Comparison of ENCODE assay signal across 26 cellular contexts in genomic region chr2:137986268-137986667, GRCh38.
"Had no signal": no experiment of that assay in that cellular context is flagged by ENCODE, and none has a peak within 500 bp of the region (broad histone marks: within the 10 kb centered on the region; RNA-seq: fewer than 3 reads in every experiment).

No MANE protein-coding gene starts in this region.

- DNase-seq: colonic mucosa; cortex of kidney; dermis blood vessel endothelial cell; dorsolateral prefrontal cortex; effector CD4-positive, alpha-beta T cell; effector CD8-positive, alpha-beta T cell; effector memory CD4-positive, alpha-beta T cell; effector memory CD8-positive, alpha-beta T cell; endodermal cell; erythroblast; esophagus squamous epithelium; foreskin fibroblast; foreskin keratinocyte; gastrocnemius medialis; glutamatergic neuron; head of caudate nucleus; heart left ventricle; heart right ventricle had no signal

- H3K4me1 ChIP-seq: colonic mucosa, esophagus muscularis mucosa, esophagus squamous epithelium, foreskin keratinocyte, gastrocnemius medialis, heart left ventricle, heart right ventricle had no signal

- FAIRE-seq: colon, endothelial cell of umbilical vein, frontal cortex had no signal

- H3K4me3 ChIP-seq: colonic mucosa, coronary artery, dorsolateral prefrontal cortex, esophagus muscularis mucosa, esophagus squamous epithelium, gastrocnemius medialis, gastroesophageal sphincter, heart left ventricle, heart right ventricle had no signal

- ATAC-seq: effector memory CD8-positive, alpha-beta T cell; esophagus mucosa; foreskin keratinocyte; gastrocnemius medialis; gastroesophageal sphincter; heart left ventricle; heart right ventricle had no signal

- H3K27me3 ChIP-seq: colonic mucosa, dorsolateral prefrontal cortex, esophagus muscularis mucosa, esophagus squamous epithelium, foreskin keratinocyte, gastrocnemius medialis, gastroesophageal sphincter, heart left ventricle, heart right ventricle had no signal

- H3K36me3 ChIP-seq: colonic mucosa, esophagus muscularis mucosa, gastrocnemius medialis had no signal

- H3K27ac ChIP-seq: colonic mucosa, coronary artery, epithelial cell of prostate, esophagus muscularis mucosa, esophagus squamous epithelium, foreskin keratinocyte, gastrocnemius medialis, gastroesophageal sphincter, heart left ventricle, heart right ventricle had no signal

- H3K9me3 ChIP-seq: colonic mucosa, esophagus muscularis mucosa, esophagus squamous epithelium, gastrocnemius medialis, gastroesophageal sphincter had no signal
